In genomic region chr17:82258555-82258954, GRCh38 we compare ENCODE assay signal across 22 cellular contexts. TPM values are rescaled to one million over a fixed set of nuclear protein-coding genes. Genes with fewer than 3 reads are reported as not detected.
DNase-seq lines count a peak whose midpoint lies in the region; ATAC-seq lines count a peak whose summit lies in the region.
"Had no signal": no experiment of that assay in that cellular context is flagged by ENCODE, and none has a peak within 500 bp of the region (broad histone marks: within the 10 kb centered on the region; RNA-seq: fewer than 3 reads in every experiment).

No MANE protein-coding gene starts in this region.

- H3K4me1 Mint-ChIP-seq in activated T-cell treated with anti-CD3 and anti-CD28 coated beads, Interleukin-2, amount 50 U/mL, for 24 hours (ENCODE audit: low read depth), result peaks cover 47% of the 10 kb centered on the region
- peaks cover 33 to 65% (median 62%) of the 10 kb centered on the region in 3 donors for H3K4me1 Mint-ChIP-seq in CD8-positive, alpha-beta memory T cell
- H3K4me1 Mint-ChIP-seq in natural killer cell treated with Interleukin-12 subunit alpha and Interleukin-12 subunit beta and Interleukin-15 and Interleukin-18, amount 100 ng/mL, for 72 hours (ENCODE audit: low read depth in 2 of 2), result peaks cover 55% of the 10 kb centered on the region in 2 donors

- H3K9ac ChIP-seq in adipocyte (ENCODE audit: low read length), result peak overlapping the region; percentile 7

- no peak for DNase-seq in activated T-cell treated with anti-CD3 and anti-CD28 coated beads, Interleukin-2, amount 50 U/mL, for 24 hours
- DNase-seq in activated T-cell treated with anti-CD3 and anti-CD28 coated beads, Interleukin-2, amount 50 U/mL, for 48 hours, result no peak
- no peak for DNase-seq in CD8-positive, alpha-beta memory T cell
- no peak for DNase-seq in adipocyte (ENCODE audit: low read depth)
- no peak for DNase-seq in natural killer cell treated with Interleukin-12 subunit alpha and Interleukin-12 subunit beta and Interleukin-15 and Interleukin-18, amount 100 ng/mL, for 72 hours (ENCODE audit: low spot score)
- no peak for DNase-seq in left cardiac atrium
- no peak for DNase-seq in RPMI8226
- DNase-seq: activated CD4-positive, alpha-beta T cell treated with anti-CD3 and anti-CD28 coated beads for 4 hours; brain microvascular endothelial cell; C1 segment of cervical spinal cord; GF-D8; head of caudate nucleus; NCI-H1694 treated with DMSO at 0.1 percent for 48 hours; NCI-H69; SHP77; stimulated activated CD4-positive, alpha-beta T cell treated with anti-CD3 and anti-CD28 coated beads, Interleukin-4, amount 100 ng/mL, for 1 hour; upper lobe of left lung had no signal

- no peak for ATAC-seq in natural killer cell treated with Interleukin-12 subunit alpha and Interleukin-12 subunit beta and Interleukin-15 and Interleukin-18, amount 100 ng/mL, for 72 hours
- no peak for ATAC-seq in HG03457 (IDR thresholded peaks at IDR 0.05; ENCODE audit: unreplicated experiment)
- ATAC-seq in left cardiac atrium, result no peak

- H3K27me3 Mint-ChIP-seq in activated T-cell treated with anti-CD3 and anti-CD28 coated beads, Interleukin-2, amount 50 U/mL, for 24 hours, result no peaks in the 10 kb centered on the region
- H3K27me3 Mint-ChIP-seq in CD8-positive, alpha-beta memory T cell, result no peaks in the 10 kb centered on the region
- H3K27me3 Mint-ChIP-seq in natural killer cell treated with Interleukin-12 subunit alpha and Interleukin-12 subunit beta and Interleukin-15 and Interleukin-18, amount 100 ng/mL, for 72 hours, result no peaks in the 10 kb centered on the region
- H3K27me3 Mint-ChIP-seq: dendritic cell treated with granulocyte-macrophage colony-stimulating factor and Interleukin-4, amounts not matched to agents 40 ng/mL and 50 ng/mL, for 4 days had no signal

- H3K4me1 ChIP-seq in CD8-positive, alpha-beta memory T cell (ENCODE audit: insufficient read depth, low read length), result peaks cover 4% of the 10 kb centered on the region
- H3K4me1 ChIP-seq in adipocyte (ENCODE audit: control insufficient read depth, insufficient read depth, low read length), result peaks cover 7% of the 10 kb centered on the region

- H3K36me3 ChIP-seq in CD8-positive, alpha-beta memory T cell (ENCODE audit: insufficient read depth, low read length), result peaks cover 67% of the 10 kb centered on the region
- H3K36me3 ChIP-seq in adipocyte (ENCODE audit: control insufficient read depth, insufficient read depth, low read length, severe bottlenecking), result peaks cover 79% of the 10 kb centered on the region

- no peaks in the 10 kb centered on the region for H3K9me3 ChIP-seq in CD8-positive, alpha-beta memory T cell (ENCODE audit: low read length)
- H3K9me3 ChIP-seq in adipocyte (ENCODE audit: control insufficient read depth, low read length), result no peaks in the 10 kb centered on the region
- H3K9me3 ChIP-seq: upper lobe of left lung had no signal

- CTCF ChIA-PET in CD8-positive, alpha-beta memory T cell (lab: Charles Lee), result no interaction called here

- no peak overlapping the region for H3K4me3 ChIP-seq in CD8-positive, alpha-beta memory T cell (ENCODE audit: low read length)
- H3K4me3 ChIP-seq in adipocyte (ENCODE audit: low read length), result no peak overlapping the region
- H3K4me3 ChIP-seq: upper lobe of left lung had no signal

- peaks cover 83% of the 10 kb centered on the region for H3K36me3 Mint-ChIP-seq in activated T-cell treated with anti-CD3 and anti-CD28 coated beads, Interleukin-2, amount 50 U/mL, for 24 hours (ENCODE audit: low read depth)
- peaks cover 9 to 81% (median 38%) of the 10 kb centered on the region in 3 donors for H3K36me3 Mint-ChIP-seq in CD8-positive, alpha-beta memory T cell
- peaks cover 55% of the 10 kb centered on the region for H3K36me3 Mint-ChIP-seq in natural killer cell treated with Interleukin-12 subunit alpha and Interleukin-12 subunit beta and Interleukin-15 and Interleukin-18, amount 100 ng/mL, for 72 hours

- H3K9me3 Mint-ChIP-seq in activated T-cell treated with anti-CD3 and anti-CD28 coated beads, Interleukin-2, amount 50 U/mL, for 24 hours, result no peaks in the 10 kb centered on the region
- H3K9me3 Mint-ChIP-seq in CD8-positive, alpha-beta memory T cell, result no peaks in the 10 kb centered on the region
- no peaks in the 10 kb centered on the region for H3K9me3 Mint-ChIP-seq in natural killer cell treated with Interleukin-12 subunit alpha and Interleukin-12 subunit beta and Interleukin-15 and Interleukin-18, amount 100 ng/mL, for 72 hours
- H3K9me3 Mint-ChIP-seq: dendritic cell treated with granulocyte-macrophage colony-stimulating factor and Interleukin-4, amounts not matched to agents 40 ng/mL and 50 ng/mL, for 4 days had no signal

- H3K4me3 Mint-ChIP-seq in activated T-cell treated with anti-CD3 and anti-CD28 coated beads, Interleukin-2, amount 50 U/mL, for 24 hours, result no peak overlapping the region
- H3K4me3 Mint-ChIP-seq in CD8-positive, alpha-beta memory T cell, result peak overlapping the region in 1 of 7 donors; percentile 39
- H3K4me3 Mint-ChIP-seq in natural killer cell treated with Interleukin-12 subunit alpha and Interleukin-12 subunit beta and Interleukin-15 and Interleukin-18, amount 100 ng/mL, for 72 hours, result no peak overlapping the region
- H3K4me3 Mint-ChIP-seq: dendritic cell treated with granulocyte-macrophage colony-stimulating factor and Interleukin-4, amounts not matched to agents 40 ng/mL and 50 ng/mL, for 4 days had no signal

- H3K27ac ChIP-seq in CD8-positive, alpha-beta memory T cell (ENCODE audit: low read depth, low read length), result no peak overlapping the region

- no peaks in the 10 kb centered on the region for H3K27me3 ChIP-seq in CD8-positive, alpha-beta memory T cell (ENCODE audit: insufficient read depth, low read length, poor library complexity, severe bottlenecking)
- H3K27me3 ChIP-seq in adipocyte (replicated peaks; ENCODE audit: control insufficient read depth, insufficient read depth, low read length), result no peaks in the 10 kb centered on the region
- H3K27me3 ChIP-seq: brain microvascular endothelial cell, upper lobe of left lung had no signal

- intact Hi-C loops in left cardiac atrium (cut with DNase I), result no loop called here

- peak overlapping the region; percentile 35 for H3K27ac Mint-ChIP-seq in activated T-cell treated with anti-CD3 and anti-CD28 coated beads, Interleukin-2, amount 50 U/mL, for 24 hours
- peak overlapping the region in 7 of 8 donors; percentile 5 to 90 (median 53) for H3K27ac Mint-ChIP-seq in CD8-positive, alpha-beta memory T cell
- H3K27ac Mint-ChIP-seq in natural killer cell treated with Interleukin-12 subunit alpha and Interleukin-12 subunit beta and Interleukin-15 and Interleukin-18, amount 100 ng/mL, for 72 hours, result peak overlapping the region; percentile 47 to 71
- H3K27ac Mint-ChIP-seq: dendritic cell treated with granulocyte-macrophage colony-stimulating factor and Interleukin-4, amounts not matched to agents 40 ng/mL and 50 ng/mL, for 4 days had no signal

- POLR2A ChIA-PET in CD8-positive, alpha-beta memory T cell (lab: Charles Lee), result no interaction called here

RNA-seq across cellular contexts. Expression of gene CSNK1D, which starts 14.9 kb away (rescaled TPM):
- 100 to 1,000 TPM; 129 to 141 TPM for total RNA-seq in CD8-positive, alpha-beta memory T cell
- 74.6 TPM for polyA plus RNA-seq in CD8-positive, alpha-beta memory T cell
- total RNA-seq in natural killer cell treated with Interleukin-12 subunit alpha and Interleukin-12 subunit beta and Interleukin-15 and Interleukin-18, amount 100 ng/mL, for 72 hours, result 100 to 1,000 TPM; 160 to 215 TPM
- total RNA-seq in left cardiac atrium, result 10 to 100 TPM; 63.6 to 88.2 TPM

RNA-seq across cellular contexts. Expression of gene SLC16A3, which starts 29.7 kb away (rescaled TPM):
- 10 to 100 TPM; 27.5 to 31.8 TPM for total RNA-seq in CD8-positive, alpha-beta memory T cell
- 3.3 TPM for polyA plus RNA-seq in CD8-positive, alpha-beta memory T cell
- 100 to 1,000 TPM; 241 to 534 TPM for total RNA-seq in natural killer cell treated with Interleukin-12 subunit alpha and Interleukin-12 subunit beta and Interleukin-15 and Interleukin-18, amount 100 ng/mL, for 72 hours
- 10 to 100 TPM; 18.4 to 35.7 TPM for total RNA-seq in left cardiac atrium

RNA-seq across cellular contexts. Expression of gene CCDC57, which starts 45.9 kb away (rescaled TPM):
- total RNA-seq in CD8-positive, alpha-beta memory T cell, result 10 to 100 TPM; 69.8 to 77.6 TPM
- 39.2 TPM for polyA plus RNA-seq in CD8-positive, alpha-beta memory T cell
- total RNA-seq in natural killer cell treated with Interleukin-12 subunit alpha and Interleukin-12 subunit beta and Interleukin-15 and Interleukin-18, amount 100 ng/mL, for 72 hours, result 10 to 100 TPM; 34.0 to 82.2 TPM
- total RNA-seq in left cardiac atrium, result 10 to 100 TPM; 11.9 to 17.2 TPM

RNA-seq across cellular contexts. Expression of gene CD7, which starts 58.9 kb away (rescaled TPM):
- total RNA-seq in CD8-positive, alpha-beta memory T cell, result 100 to 1,000 TPM; 186 to 190 TPM
- polyA plus RNA-seq in CD8-positive, alpha-beta memory T cell, result 193 TPM
- total RNA-seq in natural killer cell treated with Interleukin-12 subunit alpha and Interleukin-12 subunit beta and Interleukin-15 and Interleukin-18, amount 100 ng/mL, for 72 hours, result 10 to 100 TPM; 61.8 to 73.6 TPM
- total RNA-seq in left cardiac atrium, result 1 to 10 TPM in 1 of 2 donors, under 1 TPM in 1; 0.60 to 1.8 TPM
- total RNA-seq: A673, endothelial cell of umbilical vein, M059J had no signal
- polyA plus RNA-seq: endothelial cell of umbilical vein had no signal

Comparison
In these comparisons a context has a peak if more than half of its experiments do, and no peak if none do; other contexts are left out.
1. RNA of gene SLC16A3, which starts 29.7 kb away (total RNA-seq): 241 to 534 TPM in natural killer cell treated with Interleukin-12 subunit alpha and Interleukin-12 subunit beta and Interleukin-15 and Interleukin-18, amount 100 ng/mL, for 72 hours; 18.4 to 35.7 TPM in left cardiac atrium and 27.5 to 31.8 TPM in CD8-positive, alpha-beta memory T cell; every median in the first group is over 4 times any median in the second.
2. Peak in every context shown above with its lines, with median percentiles within 50 percentile points of each other: H3K27ac Mint-ChIP-seq.